Comparison of ENCODE assay signal across 11 cellular contexts in the genomic region with DNA sequence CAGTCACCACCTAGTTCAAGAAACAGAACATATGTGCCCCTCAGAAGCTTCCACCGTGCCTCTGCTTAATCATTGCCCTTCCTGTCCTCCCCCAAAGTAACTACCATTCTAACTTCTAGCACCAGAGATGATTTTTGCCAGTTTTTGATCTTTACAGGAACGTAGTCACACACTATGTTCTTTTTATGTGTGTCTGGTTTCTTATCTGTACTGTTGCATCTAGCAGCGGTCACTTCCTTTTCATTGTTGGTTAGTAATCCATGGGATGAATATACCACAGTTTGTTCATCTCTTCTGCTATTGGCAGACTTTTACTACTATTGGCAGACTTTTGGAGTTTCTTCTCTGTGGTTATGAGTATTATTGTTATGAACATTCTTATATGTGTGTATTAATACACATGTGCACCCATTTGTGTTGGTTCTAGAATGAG. TPM values are rescaled to one million over a fixed set of nuclear protein-coding genes. Genes with fewer than 3 reads are reported as not detected.
DNase-seq lines count a peak whose midpoint lies in the region; ATAC-seq and TF ChIP-seq lines count a peak whose summit lies in the region.
"Had no signal": no experiment of that assay in that cellular context is flagged by ENCODE, and none has a peak within 500 bp of the region (broad histone marks: within the 10 kb centered on the region; RNA-seq: fewer than 3 reads in every experiment).

No MANE protein-coding gene starts in this region.

- H3K36me3 Mint-ChIP-seq in CD8-positive, alpha-beta T cell: peaks cover 66% of the 10 kb centered on the region
- H3K36me3 Mint-ChIP-seq in MCF 10A (ENCODE audit: insufficient read depth, unreplicated experiment): peaks cover 49% of the 10 kb centered on the region
- H3K36me3 Mint-ChIP-seq in natural killer cell: no peaks in the 10 kb centered on the region

- WGBS in aorta, 2 donors: 56 to 62% methylated on average over 3 of the region's 3 CpGs

- no peaks in the 10 kb centered on the region for H3K27me3 Mint-ChIP-seq in CD8-positive, alpha-beta T cell (ENCODE audit: low read depth)
- H3K27me3 Mint-ChIP-seq in MCF 10A (ENCODE audit: insufficient read depth, unreplicated experiment): no peaks in the 10 kb centered on the region
- H3K27me3 Mint-ChIP-seq in natural killer cell (ENCODE audit: low read depth in 2 of 2): no peaks in the 10 kb centered on the region
- H3K27me3 Mint-ChIP-seq: stimulated activated naive B cell treated with anti-CD40 and anti-IgM and Interleukin-4, amounts not matched to agents 10 μg/mL and 1 μg/mL and 100 μg/mL, for 72 hours had no signal

- no peak overlapping the region for H3K4me3 Mint-ChIP-seq in CD8-positive, alpha-beta T cell
- H3K4me3 Mint-ChIP-seq in MCF 10A (ENCODE audit: unreplicated experiment): no peak overlapping the region
- H3K4me3 Mint-ChIP-seq in natural killer cell: no peak overlapping the region
- H3K4me3 Mint-ChIP-seq: stimulated activated naive B cell treated with anti-CD40 and anti-IgM and Interleukin-4, amounts not matched to agents 10 μg/mL and 1 μg/mL and 100 μg/mL, for 72 hours had no signal

- no TSS peak for BruUV-seq in MCF 10A (replicated peaks; lab: Mats Ljungman, UMichigan)

- peak; percentile 67 for ATAC-seq in CD8-positive, alpha-beta T cell
- ATAC-seq in natural killer cell (peak in 2 of 3 donors; percentile 21 to 34), GM18520 (IDR thresholded peaks at IDR 0.05; ENCODE audit: unreplicated experiment) (no peak), aorta (ENCODE audit: low FRiP score) (no peak), HG03457 (IDR thresholded peaks at IDR 0.05; ENCODE audit: unreplicated experiment) (no peak)

- H3K4me1 Mint-ChIP-seq in CD8-positive, alpha-beta T cell (ENCODE audit: low read depth): peaks cover 60% of the 10 kb centered on the region
- H3K4me1 Mint-ChIP-seq in MCF 10A (ENCODE audit: insufficient read depth, unreplicated experiment) (peaks cover 23% of the 10 kb centered on the region), natural killer cell (peaks cover 38 to 46% of the 10 kb centered on the region in 2 donors)

- CTCF ChIA-PET in CD8-positive, alpha-beta T cell (lab: Charles Lee): no interaction called here
- CTCF ChIA-PET in MCF 10A (lab: Yijun Ruan, JAX): interaction anchor here (1.3 kb wide), 1 partner anchor 16 kb away, joined by 4 read pairs; no protein-coding TSS in a partner anchor

- H3K9me3 Mint-ChIP-seq in CD8-positive, alpha-beta T cell: no peaks in the 10 kb centered on the region
- H3K9me3 Mint-ChIP-seq in MCF 10A (ENCODE audit: unreplicated experiment): no peaks in the 10 kb centered on the region
- H3K9me3 Mint-ChIP-seq in natural killer cell: no peaks in the 10 kb centered on the region
- H3K9me3 Mint-ChIP-seq: stimulated activated naive B cell treated with anti-CD40 and anti-IgM and Interleukin-4, amounts not matched to agents 10 μg/mL and 1 μg/mL and 100 μg/mL, for 72 hours had no signal

- no peak for TF ChIP-seq CTCF in CD8-positive, alpha-beta T cell (IDR thresholded peaks at IDR 0.05)
- no peak for TF ChIP-seq CTCF in MCF 10A (IDR thresholded peaks at IDR 0.05; ENCODE audit: unreplicated experiment)
- TF ChIP-seq CTCF in natural killer cell (IDR thresholded peaks at IDR 0.05): no peak

- peak in 2 of 7 experiments; percentile 12 to 22 for DNase-seq in CD8-positive, alpha-beta T cell
- peak; percentile 41 for DNase-seq in MV-4-11 (lab: John Stamatoyannopoulos, UW)
- no peak for DNase-seq in MCF 10A (ENCODE audit: unreplicated experiment)
- no peak for DNase-seq in natural killer cell
- no peak for DNase-seq in aorta
- DNase-seq in NCI-H2029 (lab: John Stamatoyannopoulos, UW): no peak
- DNase-seq: NCI-H1048; retina; stimulated activated naive B cell treated with anti-CD40 and anti-IgM and Interleukin-4, amounts not matched to agents 10 μg/mL and 1 μg/mL and 100 μg/mL, for 72 hours had no signal

- POLR2A ChIA-PET in CD8-positive, alpha-beta T cell (lab: Charles Lee): no interaction called here
- POLR2A ChIA-PET in MCF 10A (lab: Yijun Ruan, JAX): interaction anchor here (0.8 to 1.6 kb wide), 2 partner anchors 14 to 20 kb away, joined by 3 to 5 read pairs; no protein-coding TSS in a partner anchor

- H3K27ac ChIP-seq in CD8-positive, alpha-beta T cell (ENCODE audit: low read depth, low read length): no peak overlapping the region
- no peak overlapping the region for H3K27ac ChIP-seq in aorta (ENCODE audit: low read depth in 1 of 2, low read length in 2 of 2)

- H3K4me1 ChIP-seq in CD8-positive, alpha-beta T cell (ENCODE audit: insufficient read depth, low read length): peaks cover 44% of the 10 kb centered on the region
- H3K4me1 ChIP-seq in aorta (ENCODE audit: control insufficient read depth in 1 of 2, insufficient read depth in 2 of 2, low read length in 2 of 2): peaks cover 12% of the 10 kb centered on the region in 2 donors

- intact Hi-C loops in CD8-positive, alpha-beta T cell (cut with DNase I, micrococcal nuclease): no loop called here
- intact Hi-C loops in MCF 10A (cut with micrococcal nuclease): no loop called here
- intact Hi-C loops in natural killer cell (cut with micrococcal nuclease): no loop called here
- intact Hi-C loops in aorta (cut with DNase I): no loop called here

- no peaks in the 10 kb centered on the region for H3K27me3 ChIP-seq in CD8-positive, alpha-beta T cell (ENCODE audit: insufficient read depth, low read length)
- no peaks in the 10 kb centered on the region for H3K27me3 ChIP-seq in aorta (ENCODE audit: control insufficient read depth in 1 of 2, insufficient read depth in 2 of 2, low read length in 1 of 2)

- H3K9me3 ChIP-seq in CD8-positive, alpha-beta T cell (ENCODE audit: low read length): no peaks in the 10 kb centered on the region
- H3K9me3 ChIP-seq in aorta (ENCODE audit: control insufficient read depth, low read length): no peaks in the 10 kb centered on the region

- peak overlapping the region; percentile 13 for H3K27ac Mint-ChIP-seq in CD8-positive, alpha-beta T cell
- H3K27ac Mint-ChIP-seq in MCF 10A (ENCODE audit: low read depth, unreplicated experiment) (peak overlapping the region; percentile 2), natural killer cell (peak overlapping the region in 1 of 2 donors; percentile 48)
- H3K27ac Mint-ChIP-seq: stimulated activated naive B cell treated with anti-CD40 and anti-IgM and Interleukin-4, amounts not matched to agents 10 μg/mL and 1 μg/mL and 100 μg/mL, for 72 hours had no signal

- no peaks in the 10 kb centered on the region for H3K36me3 ChIP-seq in CD8-positive, alpha-beta T cell (ENCODE audit: insufficient read depth, low read length)
- peaks cover 3 to 6% of the 10 kb centered on the region in 2 donors for H3K36me3 ChIP-seq in aorta (ENCODE audit: control insufficient read depth in 1 of 2, insufficient read depth in 2 of 2, low read length in 1 of 2)

- H3K4me3 ChIP-seq in CD8-positive, alpha-beta T cell (ENCODE audit: low read depth, low read length): no peak overlapping the region
- H3K4me3 ChIP-seq in aorta (ENCODE audit: low read length in 2 of 2): no peak overlapping the region

RNA-seq across cellular contexts. Expression of gene SPECC1L, which starts 34.6 kb away (rescaled TPM):
- total RNA-seq in CD8-positive, alpha-beta T cell: 10 to 100 TPM; 24.7 to 28.6 TPM
- total RNA-seq in MCF 10A (2022) (48.7 and 60.4 TPM in 2 replicates), natural killer cell (10 to 100 TPM; 46.1 to 52.9 (median 48.5) TPM), aorta (10 to 100 TPM; 79.5 to 92.0 TPM)
- 10 to 100 TPM; 15.0 to 15.9 TPM for polyA plus RNA-seq in aorta

Comparison
In these comparisons a context has a peak if more than half of its experiments do, and no peak if none do; other contexts are left out.
1. ATAC-seq: peak in CD8-positive, alpha-beta T cell (single experiment) and natural killer cell (2 of 3); none in GM18520 (single experiment), aorta (single experiment) and HG03457 (single experiment).